Comparison of ENCODE assay signal across 18 cellular contexts in genomic region chr20:36304786-36305495, GRCh38. TPM values are rescaled to one million over a fixed set of nuclear protein-coding genes. Genes with fewer than 3 reads are reported as not detected.
A peak's percentile ranks its signal among the peaks of the same experiment; 100 is the strongest.
DNase-seq lines count a peak whose midpoint lies in the region; ATAC-seq and TF ChIP-seq lines count a peak whose summit lies in the region.
"Had no signal": no experiment of that assay in that cellular context is flagged by ENCODE, and none has a peak within 500 bp of the region (broad histone marks: within the 10 kb centered on the region; RNA-seq: fewer than 3 reads in every experiment).

No MANE protein-coding gene starts in this region.

- no peak overlapping the region for H3K9ac ChIP-seq in iPS-15b (ENCODE audit: low read depth, low read length)
- H3K9ac ChIP-seq: BLaER1 treated with 17β-estradiol and CSF1 and Interleukin-3, amounts not matched to agents 10 nM and 100 nM; KMS-11 had no signal

- H3K36me3 ChIP-seq in iPS-15b (ENCODE audit: control insufficient read depth, insufficient read depth, low read length): no peaks in the 10 kb centered on the region
- no peaks in the 10 kb centered on the region for H3K36me3 ChIP-seq in psoas muscle (ENCODE audit: insufficient read depth in 1 of 2, low read depth in 1 of 2)
- H3K36me3 ChIP-seq: BLaER1 treated with 17β-estradiol and CSF1 and Interleukin-3, amounts not matched to agents 10 nM and 100 nM; thoracic aorta had no signal

- WGBS in psoas muscle, 3 donors: 29 to 31% (median 30%) methylated on average over 10 of the region's 10 CpGs

- ATAC-seq in SK-N-SH treated with all-trans-retinoic acid at 6 μM for 48 hours (no peak), psoas muscle (no peak), GM18498 (IDR thresholded peaks at IDR 0.05; ENCODE audit: unreplicated experiment) (no peak)

- H3K36me3 Mint-ChIP-seq in Calu3 (ENCODE audit: insufficient read depth, unreplicated experiment): no peaks in the 10 kb centered on the region
- H3K36me3 Mint-ChIP-seq in progenitor cell of endocrine pancreas (ENCODE audit: insufficient read depth): no peaks in the 10 kb centered on the region

- peak overlapping the region; percentile 5 for H3K4me3 Mint-ChIP-seq in Calu3 (ENCODE audit: low read depth, unreplicated experiment)
- H3K4me3 Mint-ChIP-seq in progenitor cell of endocrine pancreas (ENCODE audit: low read depth): peak overlapping the region; percentile 70

- intact Hi-C loops in Calu3 (cut with micrococcal nuclease; ENCODE audit: unreplicated experiment) (no loop called here), psoas muscle (cut with DNase I) (no loop called here)

- DNase-seq in Calu3 (no peak), progenitor cell of endocrine pancreas (ENCODE audit: low spot score, unreplicated experiment) (no peak), psoas muscle (no peak), A172 (ENCODE audit: low spot score) (no peak)
- DNase-seq: activated naive CD4-positive, alpha-beta T cell; DND-41; NCI-H1105; NCI-H82; occipital lobe; stimulated activated CD4-positive, alpha-beta T cell treated with anti-CD3 and anti-CD28 coated beads, Interleukin-4, amount 100 ng/mL, for 24 hours; stimulated activated CD8-positive, alpha-beta memory T cell treated with anti-CD3 and anti-CD28 coated beads, Interleukin-4, amount 100 ng/mL, for 48 hours had no signal

- H3K4me1 Mint-ChIP-seq in Calu3 (ENCODE audit: low read depth, unreplicated experiment) (no peaks in the 10 kb centered on the region), progenitor cell of endocrine pancreas (ENCODE audit: low read depth) (peaks cover 2% of the 10 kb centered on the region)

- H3K27me3 Mint-ChIP-seq in Calu3 (ENCODE audit: unreplicated experiment) (peaks cover 90% of the 10 kb centered on the region), progenitor cell of endocrine pancreas (peaks cover 80% of the 10 kb centered on the region)

- no peaks in the 10 kb centered on the region for H3K9me3 Mint-ChIP-seq in Calu3 (ENCODE audit: low read depth, unreplicated experiment)
- H3K9me3 Mint-ChIP-seq in progenitor cell of endocrine pancreas (ENCODE audit: low read depth): no peaks in the 10 kb centered on the region

- H3K27ac Mint-ChIP-seq in Calu3 (ENCODE audit: unreplicated experiment) (no peak overlapping the region), progenitor cell of endocrine pancreas (no peak overlapping the region)

- TF ChIP-seq CTCF in Calu3 (IDR thresholded peaks at IDR 0.05; ENCODE audit: unreplicated experiment) (no peak), progenitor cell of endocrine pancreas (IDR thresholded peaks at IDR 0.05; ENCODE audit: unreplicated experiment) (no peak), psoas muscle (IDR thresholded peaks at IDR 0.05) (no peak)

- H3K4me1 ChIP-seq in iPS-15b (ENCODE audit: control insufficient read depth, insufficient read depth, low read length) (peaks cover 7% of the 10 kb centered on the region), psoas muscle (peaks cover 4% of the 10 kb centered on the region)

- H3K9me3 ChIP-seq in iPS-15b (ENCODE audit: control insufficient read depth, insufficient read depth, low read length) (no peaks in the 10 kb centered on the region), psoas muscle (no peaks in the 10 kb centered on the region)
- H3K9me3 ChIP-seq: BLaER1 treated with 17β-estradiol and CSF1 and Interleukin-3, amounts not matched to agents 10 nM and 100 nM; thoracic aorta had no signal

- no TSS peak for BruUV-seq in Calu3 (replicated peaks; lab: Mats Ljungman, UMichigan)

- H3K4me3 ChIP-seq in iPS-15b (ENCODE audit: low read depth, low read length) (peak overlapping the region; percentile 52), psoas muscle (no peak overlapping the region)
- H3K4me3 ChIP-seq: BLaER1 treated with 17β-estradiol and CSF1 and Interleukin-3, amounts not matched to agents 10 nM and 100 nM had no signal

- H3K27me3 ChIP-seq in iPS-15b (ENCODE audit: control insufficient read depth, insufficient read depth, low read length) (peaks cover 27% of the 10 kb centered on the region), psoas muscle (ENCODE audit: insufficient read depth in 3 of 3, low read length in 2 of 3) (peaks cover 0 to 93% (median 37%) of the 10 kb centered on the region in 3 donors)

- CTCF ChIA-PET in Calu3 (lab: Charles Lee): no interaction called here

- no peak overlapping the region for H3K27ac ChIP-seq in psoas muscle
- H3K27ac ChIP-seq: BLaER1 treated with 17β-estradiol and CSF1 and Interleukin-3, amounts not matched to agents 10 nM and 100 nM; HL-60; KMS-11; thoracic aorta had no signal

TF ChIP-seq in SK-N-SH treated with all-trans-retinoic acid at 6 μM for 48 hours, 23 proteins besides CTCF, POLR2A, EP300 and RAD21:
- TF ChIP-seq ZNF565 (CRISPR knock-in tag; conservative IDR thresholded peaks at IDR 0.05; ENCODE audit: low read depth) (no peak), BACH2 (CRISPR knock-in tag; IDR thresholded peaks at IDR 0.05; ENCODE audit: borderline replicate concordance) (no peak), TSHZ2 (CRISPR knock-in tag; IDR thresholded peaks at IDR 0.05) (no peak), PATZ1 (CRISPR knock-in tag; IDR thresholded peaks at IDR 0.05; ENCODE audit: borderline replicate concordance) (no peak), ZFP3 (CRISPR knock-in tag; IDR thresholded peaks at IDR 0.05) (0 out of 2 replicates have a peak, but pooled peaks have one; percentile 73), ESRRG (CRISPR knock-in tag; IDR thresholded peaks at IDR 0.05) (no peak), ZNF8 (CRISPR knock-in tag; IDR thresholded peaks at IDR 0.05) (no peak), ZFP30 (CRISPR knock-in tag; IDR thresholded peaks at IDR 0.05) (no peak)
TF ChIP-seq in SK-N-SH treated with all-trans-retinoic acid at 6 μM for 48 hours: peak in this region for 1.

RNA-seq across cellular contexts. Expression of gene DLGAP4, which starts 1.2 kb away (rescaled TPM):
- total RNA-seq in Calu3 (2022) (66.4 and 74.7 TPM in 2 replicates), progenitor cell of endocrine pancreas (101 and 109 TPM in 2 replicates), psoas muscle (100 to 1,000 TPM in 2 of 4 donors, 10 to 100 TPM in 2; 72.5 to 151 (median 99.7) TPM)
- 10 to 100 TPM; 53.5 to 90.4 (median 79.3) TPM for polyA plus RNA-seq in psoas muscle
- total RNA-seq in A172 (2014; rRNA removed; shearing (Covaris generic)): 23.0 and 29.6 TPM in 2 replicates
